In genomic region chr9:5715548-5716127, GRCh38 we compare ENCODE assay signal across 19 cellular contexts.
A peak's percentile ranks its signal among the peaks of the same experiment; 100 is the strongest.
DNase-seq lines count a peak whose midpoint lies in the region; ATAC-seq and TF ChIP-seq lines count a peak whose summit lies in the region.
"Had no signal": no experiment of that assay in that cellular context is flagged by ENCODE, and none has a peak within 500 bp of the region (broad histone marks: within the 10 kb centered on the region; RNA-seq: fewer than 3 reads in every experiment).

No MANE protein-coding gene starts in this region.

- dilution Hi-C loops in IMR-90 (cut with HindIII; ENCODE audit: low sequenced_read_pairs, unreplicated experiment): no loop called here

- H2AK5ac ChIP-seq in IMR-90 (ENCODE audit: low read depth, low read length): no peak overlapping the region

- no peak for TF ChIP-seq POLR2A in IMR-90 (IDR thresholded peaks at IDR 0.05; ENCODE audit: low read depth, low read length)

- no peak overlapping the region for H4K8ac ChIP-seq in IMR-90 (ENCODE audit: low read depth in 2 of 2, low read length in 2 of 2)

- H4K91ac ChIP-seq in IMR-90 (ENCODE audit: insufficient read depth, low read depth, low read length): no peak overlapping the region

- H3K27me3 ChIP-seq in IMR-90 (ENCODE audit: control insufficient read depth, insufficient read depth, low read length) (no peaks in the 10 kb centered on the region), GM23248 (replicated peaks; ENCODE audit: insufficient read depth) (no peaks in the 10 kb centered on the region)
- H3K27me3 ChIP-seq: MG63, SJSA1 had no signal

- H3K4ac ChIP-seq in IMR-90 (ENCODE audit: low read depth, low read length): no peak overlapping the region; the same call in 1 of the 2 replicates

- POLR2A ChIA-PET in IMR-90 (lab: Charles Lee; ENCODE audit: unreplicated experiment): no interaction called here

- no peak overlapping the region for H3K9ac ChIP-seq in IMR-90 (ENCODE audit: low read depth, low read length)
- no peak overlapping the region for H3K9ac ChIP-seq in GM23248

- H2AK9ac ChIP-seq in IMR-90 (replicated peaks; ENCODE audit: low read depth, low read length, poor library complexity): no peak overlapping the region

- no peak for TF ChIP-seq CTCF in IMR-90 (conservative IDR thresholded peaks at IDR 0.05; ENCODE audit: low read depth, low read length)

- H3K4me2 ChIP-seq in IMR-90 (ENCODE audit: low read depth, low read length) (no peak overlapping the region), GM23248 (ENCODE audit: unreplicated experiment) (no peak overlapping the region)
- H3K4me2 ChIP-seq: A549 had no signal

- no peak overlapping the region for H3K23ac ChIP-seq in IMR-90 (ENCODE audit: low read depth, low read length)

- H2AFZ ChIP-seq in IMR-90 (replicated peaks; ENCODE audit: low read length, poor library complexity) (no peak overlapping the region), GM23248 (no peak overlapping the region)

- intact Hi-C loops in cardiac septum (cut with DNase I): no loop called here
- intact Hi-C loops in left cardiac atrium (cut with DNase I): no loop called here
- intact Hi-C loops in IMR-90 (cut with micrococcal nuclease): no loop called here

- no peaks in the 10 kb centered on the region for H3K9me2 ChIP-seq in GM23248 (ENCODE audit: insufficient read depth)

- H3K27ac ChIP-seq in IMR-90 (ENCODE audit: insufficient read depth, low read length): peak overlapping the region; percentile 47; the same call in 1 of the 2 replicates
- H3K27ac ChIP-seq in epithelial cell of prostate: peak overlapping the region; percentile 67
- H3K27ac ChIP-seq in GM23248: no peak overlapping the region
- H3K27ac ChIP-seq: A549, HL-60, SJSA1 had no signal

- peaks cover 9% of the 10 kb centered on the region for H3K9me1 ChIP-seq in IMR-90 (ENCODE audit: insufficient read depth, low read length)

- DNase-seq in cardiac septum (ENCODE audit: low spot score): peak; percentile 66
- DNase-seq in left cardiac atrium: no peak
- no peak for DNase-seq in IMR-90
- DNase-seq in epithelial cell of prostate (ENCODE audit: low read depth, low spot score): no peak
- DNase-seq in medulla oblongata (ENCODE audit: extremely low spot score): no peak
- no peak for DNase-seq in NCI-H1105 (lab: John Stamatoyannopoulos, UW)
- no peak for DNase-seq in GM23248
- DNase-seq: C1 segment of cervical spinal cord; CD4-positive, alpha-beta memory T cell; COR-L47; GOT3; MG63; NCI-H2029; NCI-H510A; Right ventricle myocardium superior; RPMI8226 had no signal

- WGBS in IMR-90 (ENCODE audit: extremely low coverage in 2 of 2, insufficient read length in 1 of 2), 2 experiments: no CpG with 5 or more reads among the region's 5 CpGs
- 95 to 100% methylated on average over 5 of the region's 5 CpGs for WGBS in GM23248 (ENCODE audit: low coverage in 1 of 2, low lambda C conversion rate in 2 of 2, missing lambda C conversion rate in 2 of 2), 2 experiments

- no peak overlapping the region for H4K5ac ChIP-seq in IMR-90 (ENCODE audit: low read depth, low read length)

- no peak overlapping the region; the same call in 1 of the 2 replicates for H3K18ac ChIP-seq in IMR-90 (ENCODE audit: low read depth, low read length)

- in situ Hi-C loops in IMR-90 (cut with MboI; ENCODE audit: low sequenced_read_pairs): loop anchor here (25.0 kb wide), 1 partner anchor 253 kb away; the partner anchor contains the start of gene CD274
- in situ Hi-C loops in GM23248 (cut with MboI): no loop called here

- peaks cover 7% of the 10 kb centered on the region; the same call in 1 of the 2 replicates for H4K20me1 ChIP-seq in IMR-90 (ENCODE audit: insufficient read depth, low read length)
- H4K20me1 ChIP-seq in GM23248 (ENCODE audit: insufficient read depth): no peaks in the 10 kb centered on the region

- H3K56ac ChIP-seq in IMR-90 (ENCODE audit: extremely low read depth, insufficient read depth, low read length): no peak overlapping the region

- H3K36me3 ChIP-seq in IMR-90 (ENCODE audit: control insufficient read depth, insufficient read depth, low read length) (peaks cover 8% of the 10 kb centered on the region), GM23248 (ENCODE audit: low read depth) (peaks cover 27% of the 10 kb centered on the region)
- H3K36me3 ChIP-seq: MG63 had no signal

- no peak overlapping the region for H2BK120ac ChIP-seq in IMR-90 (ENCODE audit: low read depth, low read length)

- ATAC-seq in left cardiac atrium (no peak), IMR-90 (ENCODE audit: low read depth) (no peak)

- CTCF ChIA-PET in IMR-90 (lab: Yijun Ruan, JAX): no interaction called here

- H3F3A ChIP-seq in GM23248 (ENCODE audit: insufficient read depth): peaks cover 23% of the 10 kb centered on the region

- peaks cover 39% of the 10 kb centered on the region for H3K79me2 ChIP-seq in GM23248 (ENCODE audit: insufficient read depth)

- no peak overlapping the region; the same call in 1 of the 2 replicates for H2BK20ac ChIP-seq in IMR-90 (ENCODE audit: low read depth, low read length)

- H3K4me1 ChIP-seq in IMR-90 (ENCODE audit: control insufficient read depth, insufficient read depth, low read length) (peaks cover 14% of the 10 kb centered on the region; the same call in 1 of the 2 replicates), GM23248 (ENCODE audit: insufficient read depth) (peaks cover 36% of the 10 kb centered on the region)

- TF ChIP-seq RAD21 in IMR-90 (IDR thresholded peaks at IDR 0.05; ENCODE audit: low read length): no peak

- H3K4me3 ChIP-seq in IMR-90 (ENCODE audit: insufficient read depth, low read depth, low read length) (no peak overlapping the region), GM23248 (no peak overlapping the region)
- H3K4me3 ChIP-seq: A549, MG63, SJSA1 had no signal

- H3K9me3 ChIP-seq in IMR-90 (ENCODE audit: control insufficient read depth, insufficient read depth, low read length): no peaks in the 10 kb centered on the region
- no peaks in the 10 kb centered on the region for H3K9me3 ChIP-seq in GM23248 (ENCODE audit: low read depth)
- H3K9me3 ChIP-seq: MG63, SJSA1 had no signal

- H2BK5ac ChIP-seq in IMR-90 (ENCODE audit: low read depth, low read length, poor library complexity, severe bottlenecking): peak overlapping the region; percentile 81

- H3K79me1 ChIP-seq in IMR-90 (ENCODE audit: low read depth in 1 of 2, low read length in 2 of 2): peaks cover 23 to 44% of the 10 kb centered on the region in 2 experiments

- H3K14ac ChIP-seq in IMR-90 (replicated peaks; ENCODE audit: low read depth, low read length): no peak overlapping the region

- no peak overlapping the region; the same call in 2 of the 3 replicates for H2BK15ac ChIP-seq in IMR-90 (ENCODE audit: low read depth, low read length)

- BruUV-seq in IMR-90 (replicated peaks; lab: Mats Ljungman, UMichigan): no TSS peak

TF ChIP-seq in IMR-90, 13 proteins besides CTCF, POLR2A, EP300 and RAD21:
- no peak for TF ChIP-seq BHLHE40 (IDR thresholded peaks at IDR 0.05; ENCODE audit: low read depth, low read length)
- TF ChIP-seq USF2 (IDR thresholded peaks at IDR 0.05; ENCODE audit: low read depth, low read length): no peak
- no peak for TF ChIP-seq RFX5 (IDR thresholded peaks at IDR 0.05; ENCODE audit: low read depth, low read length)
- no peak for TF ChIP-seq MXI1 (IDR thresholded peaks at IDR 0.05; ENCODE audit: borderline replicate concordance, low read depth, low read length)
